Comparison of ENCODE assay signal across 27 cellular contexts in genomic region chr3:16759227-16759903, GRCh38.
"Had no signal": no experiment of that assay in that cellular context is flagged by ENCODE, and none has a peak within 500 bp of the region (broad histone marks: within the 10 kb centered on the region; RNA-seq: fewer than 3 reads in every experiment).

No MANE protein-coding gene starts in this region.

- DNase-seq: activated CD4-positive, alpha-beta T cell treated with anti-CD3 and anti-CD28 coated beads for 36 hours; activated CD4-positive, alpha-beta T cell treated with anti-CD3 and anti-CD28 coated beads, Interleukin-2, amount 50 U/mL, for 4 hours; activated CD4-positive, CD25-positive, alpha-beta regulatory T cell; activated naive CD4-positive, alpha-beta T cell; activated T-cell treated with anti-CD3 and anti-CD28 coated beads for 4 hours; activated T-cell treated with anti-CD3 and anti-CD28 coated beads, Interleukin-2, amount 50 U/mL, for 72 hours; anterior cingulate cortex; cortex of kidney; effector memory CD8-positive, alpha-beta T cell; left lung; lower lobe of right lung; mesendoderm; natural killer cell; occipital lobe; stimulated activated CD4-positive, alpha-beta T cell treated with anti-CD3 and anti-CD28 coated beads, Interleukin-1b, Interleukin-23, amount 100 ng/mL, for 48 hours; stimulated activated CD4-positive, alpha-beta T cell treated with anti-CD3 and anti-CD28 coated beads, Interleukin-4, amount 100 ng/mL, for 4 hours; stimulated activated CD8-positive, alpha-beta memory T cell treated with anti-CD3 and anti-CD28 coated beads, Interleukin-4, amount 100 ng/mL, for 48 hours; stimulated activated naive CD8-positive, alpha-beta T cell treated with anti-CD3 and anti-CD28 coated beads, Interleukin-15, amount 100 ng/mL, for 72 hours; substantia nigra; upper lobe of right lung had no signal

- H3K27ac ChIP-seq: esophagus muscularis mucosa, left lung, lower lobe of right lung, neural progenitor cell, parathyroid adenoma, right atrium auricular region, upper lobe of right lung had no signal

- ATAC-seq: activated CD4-positive, alpha-beta T cell treated with anti-CD3 and anti-CD28 coated beads for 36 hours; activated naive CD4-positive, alpha-beta T cell treated with anti-CD3 and anti-CD28 coated beads, Interleukin-2, amount 50 U/mL, for 72 hours; activated T-cell treated with anti-CD3 and anti-CD28 coated beads, Interleukin-2, amount 50 U/mL, for 72 hours; effector memory CD8-positive, alpha-beta T cell; left lung; lower lobe of right lung; natural killer cell; stimulated activated memory B cell treated with anti-CD40 and anti-IgM and Interleukin-4, amounts not matched to agents 10 μg/mL and 1 μg/mL and 100 μg/mL, for 72 hours; stimulated activated naive CD8-positive, alpha-beta T cell treated with anti-CD3 and anti-CD28 coated beads, Interleukin-15, amount 100 ng/mL, for 72 hours; upper lobe of right lung had no signal

- FAIRE-seq: frontal cortex had no signal
